Comparison of ENCODE assay signal across 14 cellular contexts in the genomic region with DNA sequence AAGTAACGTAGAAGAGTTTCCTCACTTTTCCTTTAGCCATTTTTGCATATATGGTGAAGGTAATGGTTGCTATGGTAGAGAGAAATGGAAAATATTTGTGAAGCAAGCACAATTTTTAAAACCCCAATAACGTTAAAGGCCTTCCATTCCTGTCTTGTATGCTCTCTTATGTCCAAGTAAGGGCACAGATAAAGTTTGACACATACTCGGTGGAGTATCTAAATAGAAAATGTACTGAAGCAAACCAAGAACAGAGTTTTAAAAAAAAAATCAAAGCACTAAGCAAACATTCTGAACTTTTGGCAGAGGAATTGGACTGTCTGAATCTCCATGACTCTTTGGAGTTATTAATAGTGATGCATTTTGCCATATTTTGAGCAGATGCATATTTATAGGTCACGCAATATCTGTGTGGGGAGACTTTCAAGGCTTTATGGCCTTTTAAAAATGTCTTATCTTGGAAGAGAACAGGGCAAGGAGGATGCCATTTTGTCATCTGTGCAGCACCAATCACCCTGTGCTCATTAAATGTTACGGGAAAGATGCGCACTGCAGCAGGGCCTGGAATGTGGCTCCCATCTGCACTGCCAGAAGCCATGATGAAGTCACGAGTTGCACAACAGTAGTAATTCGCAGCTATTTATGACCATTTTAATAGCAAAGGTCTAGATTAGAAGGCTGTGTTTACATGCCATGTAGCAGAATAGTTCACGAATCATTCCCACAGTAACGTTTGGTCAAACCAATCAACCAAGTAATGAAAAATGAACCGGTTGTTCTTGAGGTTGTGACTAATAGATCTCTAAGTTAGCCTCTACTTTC. TPM values are rescaled to one million over a fixed set of nuclear protein-coding genes. Genes with fewer than 3 reads are reported as not detected.
DNase-seq lines count a peak whose midpoint lies in the region; ATAC-seq and TF ChIP-seq lines count a peak whose summit lies in the region.
"Had no signal": no experiment of that assay in that cellular context is flagged by ENCODE, and none has a peak within 500 bp of the region (broad histone marks: within the 10 kb centered on the region; RNA-seq: fewer than 3 reads in every experiment).

No MANE protein-coding gene starts in this region.

- no peak overlapping the region for H3K23ac ChIP-seq in IMR-90 (ENCODE audit: low read depth, low read length)

- H2BK5ac ChIP-seq in IMR-90 (ENCODE audit: low read depth, low read length, poor library complexity, severe bottlenecking), result peak overlapping the region; percentile 77

- TF ChIP-seq CTCF in AG04450 (IDR thresholded peaks at IDR 0.05; ENCODE audit: low read depth, low read length), result no peak
- no peak for TF ChIP-seq CTCF in IMR-90 (conservative IDR thresholded peaks at IDR 0.05; ENCODE audit: low read depth, low read length)
- no peak for TF ChIP-seq CTCF in epithelial cell of esophagus (IDR thresholded peaks at IDR 0.05; ENCODE audit: insufficient read depth, low read depth, low read length, missing control alignments)
- TF ChIP-seq CTCF in nephron (IDR thresholded peaks at IDR 0.05; ENCODE audit: unreplicated experiment in 3 of 3), result no peak
- no peak for TF ChIP-seq CTCF in tibial nerve (IDR thresholded peaks at IDR 0.05)

- intact Hi-C loops in IMR-90 (cut with micrococcal nuclease), result no loop called here

- peak overlapping the region; percentile 21; the same call in 1 of the 2 replicates for H3K4me2 ChIP-seq in IMR-90 (ENCODE audit: low read depth, low read length)
- H3K4me2 ChIP-seq: BLaER1 treated with 17β-estradiol and CSF1 and Interleukin-3, amounts not matched to agents 10 nM and 100 nM; KMS-11 had no signal

- H4K91ac ChIP-seq in IMR-90 (ENCODE audit: insufficient read depth, low read depth, low read length), result no peak overlapping the region

- no peak for TF ChIP-seq POLR2A in IMR-90 (IDR thresholded peaks at IDR 0.05; ENCODE audit: low read depth, low read length)
- TF ChIP-seq POLR2A in tibial nerve (IDR thresholded peaks at IDR 0.05), result no peak

- no peaks in the 10 kb centered on the region for H3K9me3 ChIP-seq in AG04450 (ENCODE audit: control insufficient read depth, insufficient read depth, low read length)
- H3K9me3 ChIP-seq in IMR-90 (ENCODE audit: control insufficient read depth, insufficient read depth, low read length), result no peaks in the 10 kb centered on the region
- no peaks in the 10 kb centered on the region for H3K9me3 ChIP-seq in tibial nerve
- H3K9me3 ChIP-seq: BLaER1 treated with 17β-estradiol and CSF1 and Interleukin-3, amounts not matched to agents 10 nM and 100 nM; spleen had no signal

- no peak overlapping the region for H3K4me3 Mint-ChIP-seq in nephron
- H3K4me3 Mint-ChIP-seq: brain had no signal

- peaks cover 6% of the 10 kb centered on the region for H3K9me1 ChIP-seq in IMR-90 (ENCODE audit: insufficient read depth, low read length)

- H3K27ac ChIP-seq in AG04450 (ENCODE audit: low read depth, low read length), result peak overlapping the region; percentile 59
- H3K27ac ChIP-seq in IMR-90 (ENCODE audit: insufficient read depth, low read length), result 0 out of 2 replicates have a peak overlapping the region, but pooled peaks have one; percentile 36
- peak overlapping the region in 1 of 4 donors; percentile 43 for H3K27ac ChIP-seq in tibial nerve
- H3K27ac ChIP-seq: BLaER1 treated with 17β-estradiol and CSF1 and Interleukin-3, amounts not matched to agents 10 nM and 100 nM; KMS-11 had no signal

- H3K36me3 ChIP-seq in IMR-90 (ENCODE audit: control insufficient read depth, insufficient read depth, low read length) (no peaks in the 10 kb centered on the region), tibial nerve (peaks cover 0 to 2% (median 0%) of the 10 kb centered on the region in 3 donors)
- H3K36me3 ChIP-seq: BLaER1 treated with 17β-estradiol and CSF1 and Interleukin-3, amounts not matched to agents 10 nM and 100 nM had no signal

- 0 out of 2 replicates have a peak overlapping the region, but pooled peaks have one; percentile 39 for H3K14ac ChIP-seq in IMR-90 (replicated peaks; ENCODE audit: low read depth, low read length)

- H3K9me3 Mint-ChIP-seq in nephron, result no peaks in the 10 kb centered on the region
- H3K9me3 Mint-ChIP-seq: brain had no signal

- H2AK9ac ChIP-seq in IMR-90 (replicated peaks; ENCODE audit: low read depth, low read length, poor library complexity), result no peak overlapping the region

- in situ Hi-C loops in IMR-90 (cut with MboI; ENCODE audit: low sequenced_read_pairs), result no loop called here

- peak overlapping the region; percentile 13; the same call in 1 of the 2 replicates for H4K5ac ChIP-seq in IMR-90 (ENCODE audit: low read depth, low read length)

- H3K9ac ChIP-seq in IMR-90 (ENCODE audit: low read depth, low read length), result no peak overlapping the region
- H3K9ac ChIP-seq: BLaER1 treated with 17β-estradiol and CSF1 and Interleukin-3, amounts not matched to agents 10 nM and 100 nM; KMS-11 had no signal

- no peaks in the 10 kb centered on the region for H3K36me3 Mint-ChIP-seq in nephron (ENCODE audit: low read depth)
- H3K36me3 Mint-ChIP-seq: brain had no signal

- no peaks in the 10 kb centered on the region for H3K27me3 Mint-ChIP-seq in nephron (ENCODE audit: low read depth)

- dilution Hi-C loops in IMR-90 (cut with HindIII; ENCODE audit: low sequenced_read_pairs, unreplicated experiment), result no loop called here

- H3K79me1 ChIP-seq in IMR-90 (ENCODE audit: low read depth in 1 of 2, low read length in 2 of 2), result peaks cover 6 to 21% of the 10 kb centered on the region in 2 experiments; a peak in 3 of 4 replicates

- H3K4ac ChIP-seq in IMR-90 (ENCODE audit: low read depth, low read length), result peak overlapping the region; percentile 70

- peaks cover 8% of the 10 kb centered on the region for H3K4me1 ChIP-seq in IMR-90 (ENCODE audit: control insufficient read depth, insufficient read depth, low read length)
- H3K4me1 ChIP-seq in tibial nerve, result no peaks in the 10 kb centered on the region
- H3K4me1 ChIP-seq: BLaER1 treated with 17β-estradiol and CSF1 and Interleukin-3, amounts not matched to agents 10 nM and 100 nM; spleen had no signal

- H2BK20ac ChIP-seq in IMR-90 (ENCODE audit: low read depth, low read length), result peak overlapping the region; percentile 62; the same call in 1 of the 2 replicates

- POLR2A ChIA-PET in AG04450 (lab: Yijun Ruan, JAX) (no interaction called here), IMR-90 (lab: Charles Lee; ENCODE audit: unreplicated experiment) (no interaction called here)

- no TSS peak for BruUV-seq in IMR-90 (replicated peaks; lab: Mats Ljungman, UMichigan)

- H3K56ac ChIP-seq in IMR-90 (ENCODE audit: extremely low read depth, insufficient read depth, low read length), result no peak overlapping the region

- DNase-seq in AG04450 (ENCODE audit: low read depth, low spot score), result peak; percentile 54
- DNase-seq in IMR-90, result peak; percentile 95
- DNase-seq in epithelial cell of esophagus (ENCODE audit: low read depth), result peak; percentile 46
- DNase-seq in tibial nerve (ENCODE audit: low spot score in 2 of 2), result no peak
- DNase-seq in 8988T, result no peak
- no peak for DNase-seq in KG1 (lab: John Stamatoyannopoulos, UW)
- DNase-seq: activated T-cell treated with anti-CD3 and anti-CD28 coated beads, Interleukin-2, amount 50 U/mL, for 48 hours; NCI-H2107; spleen had no signal

- H4K20me1 ChIP-seq in IMR-90 (ENCODE audit: insufficient read depth, low read length), result no peaks in the 10 kb centered on the region
- H4K20me1 ChIP-seq: BLaER1 treated with 17β-estradiol and CSF1 and Interleukin-3, amounts not matched to agents 10 nM and 100 nM had no signal

- TF ChIP-seq RAD21 in IMR-90 (IDR thresholded peaks at IDR 0.05; ENCODE audit: low read length), result no peak

- H3K27me3 ChIP-seq in AG04450 (ENCODE audit: control insufficient read depth, insufficient read depth, low read length) (no peaks in the 10 kb centered on the region), IMR-90 (ENCODE audit: control insufficient read depth, insufficient read depth, low read length) (no peaks in the 10 kb centered on the region), tibial nerve (no peaks in the 10 kb centered on the region)
- H3K27me3 ChIP-seq: BLaER1 treated with 17β-estradiol and CSF1 and Interleukin-3, amounts not matched to agents 10 nM and 100 nM; spleen had no signal

- CTCF ChIA-PET in AG04450 (lab: Charles Lee), result no interaction called here
- CTCF ChIA-PET in IMR-90 (lab: Yijun Ruan, JAX), result no interaction called here

- H2AFZ ChIP-seq in IMR-90 (replicated peaks; ENCODE audit: low read length, poor library complexity), result peak overlapping the region; percentile 59

- 55% methylated on average over 2 of the region's 11 CpGs; no CpG with 5 or more reads in 1 of the 2 experiments for whole genome bisulfite sequencing in IMR-90 (ENCODE audit: extremely low coverage in 2 of 2, insufficient read length in 1 of 2), 2 experiments
- WGBS in tibial nerve, 2 donors, result 80 to 82% methylated on average over 9 to 11 of the region's 11 CpGs

- H3K4me3 ChIP-seq in AG04450 (ENCODE audit: low read depth, low read length) (no peak overlapping the region), IMR-90 (ENCODE audit: insufficient read depth, low read depth, low read length) (no peak overlapping the region), epithelial cell of esophagus (ENCODE audit: low read length) (no peak overlapping the region), tibial nerve (no peak overlapping the region)
- H3K4me3 ChIP-seq: BLaER1 treated with 17β-estradiol and CSF1 and Interleukin-3, amounts not matched to agents 10 nM and 100 nM; spleen had no signal

- H2BK120ac ChIP-seq in IMR-90 (ENCODE audit: low read depth, low read length), result peak overlapping the region; percentile 77

- H2AK5ac ChIP-seq in IMR-90 (ENCODE audit: low read depth, low read length), result peak overlapping the region; percentile 60; the same call in 1 of the 2 replicates

- peak in 1 of 2 donors; percentile 30 for TF ChIP-seq EP300 in tibial nerve (IDR thresholded peaks at IDR 0.05)

- peaks cover 6% of the 10 kb centered on the region for H3K4me1 Mint-ChIP-seq in nephron
- H3K4me1 Mint-ChIP-seq: brain had no signal

- H2BK15ac ChIP-seq in IMR-90 (ENCODE audit: low read depth, low read length), result no peak overlapping the region; the same call in 2 of the 3 replicates

- H3K27ac Mint-ChIP-seq in nephron, result peak overlapping the region; percentile 13 to 28 (median 20)
- H3K27ac Mint-ChIP-seq: brain had no signal

- no peak overlapping the region; a peak in 1 of 4 replicates for H4K8ac ChIP-seq in IMR-90 (ENCODE audit: low read depth in 2 of 2, low read length in 2 of 2)

- H3K18ac ChIP-seq in IMR-90 (ENCODE audit: low read depth, low read length), result peak overlapping the region; percentile 42; the same call in 1 of the 2 replicates

- ATAC-seq in IMR-90 (ENCODE audit: low read depth) (peak; percentile 88), GM21786 (IDR thresholded peaks at IDR 0.05; ENCODE audit: unreplicated experiment) (no peak)

RNA-seq across cellular contexts. Expression of a gene that starts 23.3 kb away (rescaled TPM):
- 15.5 and 18.7 TPM in 2 replicates for polyA plus RNA-seq in AG04450 (2011; rRNA removed)
- polyA minus RNA-seq in AG04450 (2011; rRNA and poly(A)+ RNA removed), result 8.4 and 10.0 TPM in 2 replicates
- total RNA-seq in IMR-90 (2012; rRNA removed), result 31.7 and 32.6 TPM in 2 replicates
- polyA plus RNA-seq in IMR-90 (2012; rRNA removed), result 17.1 and 20.1 TPM in 2 replicates
- polyA plus RNA-seq in IMR-90 (2012; cell fraction: cytosol; rRNA removed), result 4.4 and 5.0 TPM in 2 replicates
- 5.1 and 26.1 TPM in 2 replicates for polyA plus RNA-seq in IMR-90 (2012; cell fraction: nucleus; rRNA removed; ENCODE audit: low replicate concordance)
- total RNA-seq in tibial nerve, result 1 to 10 TPM; 1.7 to 6.6 (median 3.1) TPM

RNA-seq across cellular contexts. Expression of a gene that starts 23.6 kb away (rescaled TPM):
- polyA plus RNA-seq in AG04450 (2011; rRNA removed), result 0.88 and 1.1 TPM in 2 replicates
- 0.92 and 1.8 TPM in 2 replicates for polyA minus RNA-seq in AG04450 (2011; rRNA and poly(A)+ RNA removed)
- 0.28 and 0.36 TPM in 2 replicates for total RNA-seq in IMR-90 (2012; rRNA removed)
- 2.0 and 2.6 TPM in 2 replicates for polyA plus RNA-seq in IMR-90 (2012; rRNA removed)
- polyA plus RNA-seq in IMR-90 (2012; cell fraction: cytosol; rRNA removed), result 1.4 and 2.1 TPM in 2 replicates
- polyA plus RNA-seq in IMR-90 (2012; cell fraction: nucleus; rRNA removed; ENCODE audit: low replicate concordance), result 5.1 and 8.9 TPM in 2 replicates
- total RNA-seq in tibial nerve, result 1 to 10 TPM in 2 of 4 donors, under 1 TPM in 1, not detected in 1; 0.90 to 2.9 (median 2.2) TPM

Comparison
In these comparisons a context has a peak if more than half of its experiments do, and no peak if none do; other contexts are left out.
1. DNase-seq: peak in AG04450 (single experiment), IMR-90 (single experiment) and epithelial cell of esophagus (single experiment); none in tibial nerve (0 of 2), 8988T (single experiment) and KG1 (single experiment).